ENCODE assay signal across 8 cellular contexts in the genomic region with DNA sequence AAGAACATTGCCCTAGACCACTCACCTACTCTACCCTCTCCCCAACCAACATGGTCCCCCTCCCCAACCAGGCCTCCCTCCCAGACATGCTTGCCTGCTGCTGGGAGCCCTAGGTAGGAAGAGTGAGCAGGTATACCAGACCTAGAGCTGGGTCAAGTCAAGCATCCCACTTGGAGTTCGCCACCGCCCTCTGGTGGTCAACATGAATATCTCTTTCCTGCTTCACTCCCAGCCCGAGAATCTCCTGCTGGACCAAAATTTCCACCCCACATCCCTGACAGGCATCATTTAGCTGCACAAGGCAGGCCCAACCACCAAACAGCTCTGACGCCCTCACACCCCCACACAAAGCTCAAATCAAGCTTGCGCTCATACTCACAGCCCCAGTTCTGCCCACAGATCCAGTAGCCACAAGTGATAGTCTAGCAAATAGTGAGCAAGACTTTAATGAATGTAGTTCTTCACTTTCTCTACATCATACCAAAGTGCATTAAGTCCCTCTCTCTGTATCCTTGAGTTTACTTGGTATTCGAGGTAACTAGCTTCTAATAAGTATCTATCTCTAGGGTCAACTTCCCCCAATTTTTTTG.
DNase-seq lines count a peak whose midpoint lies in the region; ATAC-seq, FAIRE-seq and TF ChIP-seq lines count a peak whose summit lies in the region.

No MANE protein-coding gene starts in this region.

- TF ChIP-seq CTCF in WTC11 (IDR thresholded peaks at IDR 0.05): peak; percentile 86
- peak; percentile 86 for TF ChIP-seq CTCF in bronchial epithelial cell (IDR thresholded peaks at IDR 0.05; ENCODE audit: insufficient read depth, low read length, severe bottlenecking)
- peak; percentile 78 for TF ChIP-seq CTCF in kidney (IDR thresholded peaks at IDR 0.05; ENCODE audit: borderline replicate concordance, extremely low read depth, insufficient read depth)

- FAIRE-seq in bronchial epithelial cell (lab: Jason Lieb, UNC) (peak; percentile 68), kidney (lab: Jason Lieb, UNC) (no peak)

- no peaks in the 10 kb centered on the region for H3K27me3 Mint-ChIP-seq in WTC11 (ENCODE audit: low read depth)

- no peaks in the 10 kb centered on the region for H3K9me3 ChIP-seq in kidney (ENCODE audit: control insufficient read depth in 1 of 2, low read length in 2 of 2)

- H3K27me3 ChIP-seq in H7 (ENCODE audit: control insufficient read depth, insufficient read depth, low read length): no peaks in the 10 kb centered on the region
- H3K27me3 ChIP-seq in bronchial epithelial cell (ENCODE audit: control insufficient read depth, insufficient read depth, low read length): no peaks in the 10 kb centered on the region

- intact Hi-C loops in kidney (cut with DNase I): loop anchor here (10.0 kb wide), 1 partner anchor 92 kb away; no protein-coding TSS in a partner anchor

- DNase-seq in COLO668 (lab: John Stamatoyannopoulos, UW; ENCODE audit: unreplicated experiment) (peak; percentile 72), H7 (peak; percentile 92), NCI-H2029 treated with DMSO at 0.1 percent for 48 hours (lab: John Stamatoyannopoulos, UW) (peak; percentile 34), WTC11 (ENCODE audit: low spot score) (peak; percentile 86), bronchial epithelial cell (ENCODE audit: low read depth) (peak; percentile 65), kidney (peak; percentile 84), occipital lobe (lab: John Stamatoyannopoulos, UW) (no peak)
- peak; percentile 69 to 79 for DNase-seq in stimulated activated CD4-positive, alpha-beta T cell treated with anti-CD3 and anti-CD28 coated beads, Interleukin-2, amount 100 ng/mL, for 24 hours

- H3K4me1 ChIP-seq in kidney (ENCODE audit: control insufficient read depth in 1 of 2, insufficient read depth in 1 of 2, low read depth in 1 of 2, low read length in 2 of 2): peaks cover 11 to 22% of the 10 kb centered on the region in 2 donors

- no peaks in the 10 kb centered on the region for H3K4me1 Mint-ChIP-seq in WTC11

- no peak overlapping the region for H3K9ac ChIP-seq in kidney (ENCODE audit: low read length in 2 of 2)

- H3K4me3 Mint-ChIP-seq in WTC11: no peak overlapping the region

- peak; percentile 92 for ATAC-seq in WTC11

- POLR2A ChIA-PET in WTC11 (lab: Charles Lee): interaction anchor here (0.8 to 1.0 kb wide), 2 partner anchors 61 to 97 kb away, joined by 3 read pairs; no protein-coding TSS in a partner anchor

- H3K36me3 ChIP-seq in H7 (replicated peaks; ENCODE audit: control insufficient read depth, insufficient read depth, low read length) (no peaks in the 10 kb centered on the region), bronchial epithelial cell (ENCODE audit: control insufficient read depth, insufficient read depth, low read length) (peaks cover 11% of the 10 kb centered on the region), kidney (ENCODE audit: control insufficient read depth in 1 of 2, insufficient read depth in 2 of 2, low read length in 2 of 2) (peaks cover 77 to 82% of the 10 kb centered on the region in 2 donors)

- no peaks in the 10 kb centered on the region for H3K9me3 Mint-ChIP-seq in WTC11

- H3K36me3 Mint-ChIP-seq in WTC11: no peaks in the 10 kb centered on the region

- CTCF ChIA-PET in WTC11 (lab: Charles Lee): interaction anchor here (0.6 to 4.2 kb wide), 48 partner anchors 9 to 236 kb away, joined by 3 to 83 read pairs (median 4); partner anchors contain the start of genes RUFY4 and TNS1

- H3K4me3 ChIP-seq in H7 (ENCODE audit: insufficient read depth, low read depth, low read length) (no peak overlapping the region), bronchial epithelial cell (ENCODE audit: low read depth, low read length) (no peak overlapping the region), kidney (ENCODE audit: low read length in 2 of 2) (no peak overlapping the region)

- peak overlapping the region in 1 of 2 donors; percentile 14 for H3K27ac ChIP-seq in kidney (ENCODE audit: low read depth in 2 of 2, low read length in 2 of 2)

- no peak overlapping the region for H3K27ac Mint-ChIP-seq in WTC11

TF ChIP-seq in WTC11, 78 proteins besides CTCF, POLR2A, EP300 and RAD21 (continues in another document):
- TF ChIP-seq ZNF138 (CRISPR knock-in tag; conservative IDR thresholded peaks at IDR 0.05): no peak
- TF ChIP-seq ZNF512 (CRISPR knock-in tag; IDR thresholded peaks at IDR 0.05; ENCODE audit: borderline replicate concordance): no peak
- TF ChIP-seq ERG (CRISPR knock-in tag; IDR thresholded peaks at IDR 0.05): no peak
- TF ChIP-seq, protein P1, sequence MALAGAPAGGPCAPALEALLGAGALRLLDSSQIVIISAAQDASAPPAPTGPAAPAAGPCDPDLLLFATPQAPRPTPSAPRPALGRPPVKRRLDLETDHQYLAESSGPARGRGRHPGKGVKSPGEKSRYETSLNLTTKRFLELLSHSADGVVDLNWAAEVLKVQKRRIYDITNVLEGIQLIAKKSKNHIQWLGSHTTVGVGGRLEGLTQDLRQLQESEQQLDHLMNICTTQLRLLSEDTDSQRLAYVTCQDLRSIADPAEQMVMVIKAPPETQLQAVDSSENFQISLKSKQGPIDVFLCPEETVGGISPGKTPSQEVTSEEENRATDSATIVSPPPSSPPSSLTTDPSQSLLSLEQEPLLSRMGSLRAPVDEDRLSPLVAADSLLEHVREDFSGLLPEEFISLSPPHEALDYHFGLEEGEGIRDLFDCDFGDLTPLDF (CRISPR knock-in tag; IDR thresholded peaks at IDR 0.05): no peak
- no peak for TF ChIP-seq OVOL2 (CRISPR knock-in tag; IDR thresholded peaks at IDR 0.05; ENCODE audit: borderline replicate concordance)
- TF ChIP-seq, protein P2, sequence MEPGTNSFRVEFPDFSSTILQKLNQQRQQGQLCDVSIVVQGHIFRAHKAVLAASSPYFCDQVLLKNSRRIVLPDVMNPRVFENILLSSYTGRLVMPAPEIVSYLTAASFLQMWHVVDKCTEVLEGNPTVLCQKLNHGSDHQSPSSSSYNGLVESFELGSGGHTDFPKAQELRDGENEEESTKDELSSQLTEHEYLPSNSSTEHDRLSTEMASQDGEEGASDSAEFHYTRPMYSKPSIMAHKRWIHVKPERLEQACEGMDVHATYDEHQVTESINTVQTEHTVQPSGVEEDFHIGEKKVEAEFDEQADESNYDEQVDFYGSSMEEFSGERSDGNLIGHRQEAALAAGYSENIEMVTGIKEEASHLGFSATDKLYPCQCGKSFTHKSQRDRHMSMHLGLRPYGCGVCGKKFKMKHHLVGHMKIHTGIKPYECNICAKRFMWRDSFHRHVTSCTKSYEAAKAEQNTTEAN (CRISPR knock-in tag; IDR thresholded peaks at IDR 0.05): no peak
- no peak for TF ChIP-seq ETV6 (CRISPR knock-in tag; IDR thresholded peaks at IDR 0.05)
- no peak for TF ChIP-seq IRF2 (CRISPR knock-in tag; IDR thresholded peaks at IDR 0.05; ENCODE audit: borderline replicate concordance, low read depth)
- no peak for TF ChIP-seq CREM (CRISPR knock-in tag; IDR thresholded peaks at IDR 0.05)
- no peak for TF ChIP-seq ATF6 (CRISPR knock-in tag; IDR thresholded peaks at IDR 0.05)
